Comparison of ENCODE assay signal across 8 cellular contexts in the genomic region with DNA sequence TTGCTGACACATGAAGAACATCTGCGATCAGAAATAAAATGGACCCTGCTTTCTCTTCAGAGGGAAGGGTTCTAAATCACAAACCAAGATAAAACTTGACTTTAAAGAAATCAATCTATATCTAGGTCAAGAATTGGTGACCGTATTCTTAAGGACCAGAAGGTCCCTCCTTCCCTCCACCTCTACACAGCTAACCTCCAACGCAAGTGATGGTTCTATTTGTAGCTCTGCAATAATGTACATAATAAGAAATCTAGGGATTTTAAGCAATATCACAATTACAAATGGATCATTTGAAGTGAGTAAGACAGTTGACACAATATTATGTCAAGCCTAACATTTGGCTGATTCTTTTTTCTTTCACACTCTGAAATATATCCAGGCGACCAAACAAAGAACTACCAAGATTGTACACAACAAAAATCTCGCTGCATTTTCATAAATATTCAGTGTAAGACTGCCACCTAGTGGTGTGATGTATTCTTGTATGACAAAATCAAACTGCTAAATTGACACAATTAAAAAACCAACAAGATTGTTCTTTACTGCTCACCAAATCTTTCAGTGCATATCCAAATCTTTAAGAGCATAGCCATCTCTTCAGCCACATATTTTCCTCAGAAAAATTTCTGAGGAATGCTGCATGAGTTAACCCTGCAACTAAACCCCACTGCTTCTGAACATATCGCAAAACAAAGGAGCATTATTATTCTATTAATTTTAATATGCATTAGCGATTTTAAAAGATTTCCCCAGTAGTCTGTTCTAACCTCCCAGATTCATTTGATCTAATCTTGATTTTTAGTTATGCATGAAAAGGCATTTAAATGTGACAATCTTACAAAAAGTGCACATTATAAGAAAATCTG. TPM values are rescaled to one million over a fixed set of nuclear protein-coding genes. Genes with fewer than 3 reads are reported as not detected.
A peak's percentile ranks its signal among the peaks of the same experiment; 100 is the strongest.
DNase-seq lines count a peak whose midpoint lies in the region; ATAC-seq and TF ChIP-seq lines count a peak whose summit lies in the region.

No MANE protein-coding gene starts in this region.

- ATAC-seq in T-cell (replicated peaks in 1 of 4) = peak in 3 of 4 experiments; percentile 46 to 52 (median 51)
- no peak for ATAC-seq in HG03108 (IDR thresholded peaks at IDR 0.05; ENCODE audit: unreplicated experiment)
- no peak for ATAC-seq in GM21619 (IDR thresholded peaks at IDR 0.05; ENCODE audit: unreplicated experiment)

- H4K20me1 ChIP-seq in GM23248 (ENCODE audit: insufficient read depth) = no peaks in the 10 kb centered on the region
- H4K20me1 ChIP-seq in fibroblast of lung (ENCODE audit: control insufficient read depth, extremely low read depth, insufficient read depth, low read length) = no peaks in the 10 kb centered on the region
- H4K20me1 ChIP-seq in osteoblast (ENCODE audit: insufficient read depth, low read length) = no peaks in the 10 kb centered on the region

- H3K79me2 ChIP-seq in GM23248 (ENCODE audit: insufficient read depth) (no peaks in the 10 kb centered on the region), fibroblast of lung (ENCODE audit: control insufficient read depth, insufficient read depth, low read length) (no peaks in the 10 kb centered on the region), osteoblast (ENCODE audit: insufficient read depth, low read length) (no peaks in the 10 kb centered on the region)

- no peak overlapping the region for H3K4me3 ChIP-seq in GM23248
- no peak overlapping the region for H3K4me3 ChIP-seq in fibroblast of lung (replicated peaks in 1 of 4; ENCODE audit: control extremely low read depth in 1 of 4, insufficient read depth in 1 of 4, low read depth in 3 of 4, low read length in 4 of 4)
- H3K4me3 ChIP-seq in osteoblast (ENCODE audit: insufficient read depth, low read length) = no peak overlapping the region

- peaks cover 4% of the 10 kb centered on the region for H3K27me3 ChIP-seq in GM23248 (replicated peaks; ENCODE audit: insufficient read depth)
- H3K27me3 ChIP-seq in fibroblast of lung (ENCODE audit: control insufficient read depth, insufficient read depth, low read length) = no peaks in the 10 kb centered on the region
- H3K27me3 ChIP-seq in osteoblast (ENCODE audit: insufficient read depth, low read length) = no peaks in the 10 kb centered on the region

- H3K4me3 Mint-ChIP-seq in T-cell = no peak overlapping the region

- H3K27ac Mint-ChIP-seq in T-cell = no peak overlapping the region

- in situ Hi-C loops in GM23248 (cut with MboI) = loop anchor here (25.0 kb wide), 2 partner anchors 805 to 1255 kb away; no protein-coding TSS in a partner anchor

- H3K9ac ChIP-seq in GM23248 (no peak overlapping the region), fibroblast of lung (ENCODE audit: insufficient read depth, low read length) (no peak overlapping the region)

- H2AFZ ChIP-seq in GM23248 (0 out of 2 replicates have a peak overlapping the region, but pooled peaks have one; percentile 47), fibroblast of lung (ENCODE audit: low read length) (peak overlapping the region; percentile 27), osteoblast (ENCODE audit: low read length) (no peak overlapping the region)

- H3K9me2 ChIP-seq in GM23248 (ENCODE audit: insufficient read depth) = no peaks in the 10 kb centered on the region

- no peaks in the 10 kb centered on the region for H3K9me3 Mint-ChIP-seq in T-cell

- peaks cover 0 to 4% (median 3%) of the 10 kb centered on the region in 3 donors for H3K4me1 Mint-ChIP-seq in T-cell

- peak overlapping the region; percentile 40 for H3K4me2 ChIP-seq in GM23248 (ENCODE audit: unreplicated experiment)
- peak overlapping the region; percentile 27 for H3K4me2 ChIP-seq in fibroblast of lung (ENCODE audit: extremely low read depth, insufficient read depth, low read length)
- peak overlapping the region; percentile 46 for H3K4me2 ChIP-seq in osteoblast (ENCODE audit: insufficient read depth, low read length)

- no peaks in the 10 kb centered on the region for H3F3A ChIP-seq in GM23248 (ENCODE audit: insufficient read depth)

- H3K9me3 ChIP-seq in GM23248 (ENCODE audit: low read depth) (no peaks in the 10 kb centered on the region), fibroblast of lung (ENCODE audit: control insufficient read depth, insufficient read depth, low read depth, low read length) (no peaks in the 10 kb centered on the region), osteoblast (ENCODE audit: low read depth, low read length) (no peaks in the 10 kb centered on the region)

- POLR2A ChIA-PET in T-cell (lab: Charles Lee) = no interaction called here

- no peaks in the 10 kb centered on the region for H3K27me3 Mint-ChIP-seq in T-cell

- no peaks in the 10 kb centered on the region for H3K4me1 ChIP-seq in GM23248 (ENCODE audit: insufficient read depth)
- no peaks in the 10 kb centered on the region for H3K4me1 ChIP-seq in fibroblast of lung (ENCODE audit: control insufficient read depth, extremely low read depth, insufficient read depth, low read length)
- peaks cover 6% of the 10 kb centered on the region for H3K4me1 ChIP-seq in osteoblast (ENCODE audit: insufficient read depth, low read length)

- TF ChIP-seq CTCF in fibroblast of lung (conservative IDR thresholded peaks at IDR 0.05 in 1 of 2, IDR thresholded peaks at IDR 0.05 in 1 of 2; ENCODE audit: low read depth in 1 of 2, low read length in 2 of 2) (peak; percentile 25 to 44), osteoblast (IDR thresholded peaks at IDR 0.05; ENCODE audit: extremely low read depth, low read depth, low read length) (peak; percentile 61)

- DNase-seq in COR-L47 (lab: John Stamatoyannopoulos, UW) = peak; percentile 85
- peak; percentile 81 for DNase-seq in GM23248
- DNase-seq in NCI-H187 treated with DMSO at 0.1 percent for 48 hours (lab: John Stamatoyannopoulos, UW) = peak; percentile 48
- peak in 11 of 34 experiments; percentile 4 to 50 (median 15) for DNase-seq in T-cell
- DNase-seq in fibroblast of lung (ENCODE audit: low read depth in 2 of 2) = peak; percentile 52 to 85
- peak; percentile 71 for DNase-seq in osteoblast (ENCODE audit: insufficient read length, low spot score, missing footprints)

- no peak overlapping the region for H3K27ac ChIP-seq in GM23248
- no peak overlapping the region for H3K27ac ChIP-seq in fibroblast of lung (ENCODE audit: insufficient read depth, low read length)
- H3K27ac ChIP-seq in osteoblast (ENCODE audit: low read depth, low read length) = no peak overlapping the region

- H3K36me3 ChIP-seq in GM23248 (ENCODE audit: low read depth) (no peaks in the 10 kb centered on the region), fibroblast of lung (ENCODE audit: control insufficient read depth, insufficient read depth, low read length) (no peaks in the 10 kb centered on the region), osteoblast (ENCODE audit: insufficient read depth, low read length) (no peaks in the 10 kb centered on the region)

- no peaks in the 10 kb centered on the region for H3K36me3 Mint-ChIP-seq in T-cell

- 29 to 30% methylated on average over 7 of the region's 7 CpGs for WGBS in GM23248 (ENCODE audit: low coverage in 1 of 2, low lambda C conversion rate in 2 of 2, missing lambda C conversion rate in 2 of 2), 2 experiments

- CTCF ChIA-PET in T-cell (lab: Charles Lee) = interaction anchor here (0.6 to 3.3 kb wide), 15 partner anchors 8 to 1627 kb away, joined by 3 to 17 read pairs (median 3); no protein-coding TSS in a partner anchor

RNA-seq across cellular contexts. Expression of a gene that starts 44.5 kb away (rescaled TPM):
- not detected in 2 replicates for total RNA-seq in GM23248 (2014; rRNA removed; shearing (Covaris generic))
- polyA plus RNA-seq in GM23248 (2016; fragmentation: Nextera tagmentation; extraction: Ambion mirVana) = not detected in 2 replicates
- 1 to 10 TPM in 3 of 5 donors, under 1 TPM in 2; 0.82 to 2.4 (median 1.1) TPM for total RNA-seq in T-cell
- total RNA-seq in fibroblast of lung = under 0.01 and 0.17 TPM in 2 replicates
- polyA plus RNA-seq in fibroblast of lung = 0.24 TPM in 1 of 2 replicates, not detected in the other
- 0.07 TPM in 1 of 2 replicates, not detected in the other for polyA plus RNA-seq in fibroblast of lung (2012)
- polyA minus RNA-seq in fibroblast of lung (ENCODE audit: low replicate concordance) = not detected in 2 replicates
- total RNA-seq in osteoblast = 1.2 and 2.2 TPM in 2 replicates

Comparison
In these comparisons a context has a peak if more than half of its experiments do, and no peak if none do; other contexts are left out.
1. ATAC-seq: peak in T-cell (3 of 4); none in HG03108 (single experiment) and GM21619 (single experiment).
2. Peak in every context shown above with its lines, with median percentiles within 50 percentile points of each other: H3K4me2 ChIP-seq.